Comparison of ENCODE assay signal across 28 cellular contexts in the genomic region with DNA sequence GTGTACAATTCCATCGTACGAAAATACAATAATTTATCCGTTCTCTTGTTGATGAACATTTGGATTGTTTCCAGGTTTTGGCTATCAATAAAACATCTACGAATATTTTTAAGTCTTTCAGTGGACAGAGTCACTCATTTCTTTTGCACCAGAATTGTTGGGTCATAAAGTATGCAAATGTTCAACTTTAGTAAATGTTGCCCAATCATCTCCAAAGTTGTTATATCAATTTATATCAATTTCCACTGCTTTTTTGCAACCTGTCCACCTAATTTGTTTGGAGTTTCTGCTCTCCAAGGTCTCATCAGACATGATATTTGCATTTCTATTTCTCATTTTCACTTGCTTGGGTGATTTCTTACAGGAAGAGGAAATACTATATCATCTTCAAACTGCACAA. TPM values are rescaled to one million over a fixed set of nuclear protein-coding genes. Genes with fewer than 3 reads are reported as not detected.
DNase-seq lines count a peak whose midpoint lies in the region; ATAC-seq and TF ChIP-seq lines count a peak whose summit lies in the region.
"Had no signal": no experiment of that assay in that cellular context is flagged by ENCODE, and none has a peak within 500 bp of the region (broad histone marks: within the 10 kb centered on the region; RNA-seq: fewer than 3 reads in every experiment).

No MANE protein-coding gene starts in this region.

- no peaks in the 10 kb centered on the region for H3K79me2 ChIP-seq in OCI-LY3 (ENCODE audit: low read length)

- CTCF ChIA-PET in IMR-90 (lab: Yijun Ruan, JAX): interaction anchor here (0.7 kb wide), 1 partner anchor 185 kb away, joined by 4 read pairs; no protein-coding TSS in a partner anchor

- H2BK20ac ChIP-seq in IMR-90 (ENCODE audit: low read depth, low read length): no peak overlapping the region

- H4K20me1 ChIP-seq in IMR-90 (ENCODE audit: insufficient read depth, low read length) (no peaks in the 10 kb centered on the region), OCI-LY3 (ENCODE audit: insufficient read depth, low read length) (no peaks in the 10 kb centered on the region)

- H3K36me3 ChIP-seq in IMR-90 (ENCODE audit: control insufficient read depth, insufficient read depth, low read length) (no peaks in the 10 kb centered on the region), OCI-LY3 (replicated peaks; ENCODE audit: low read depth, low read length) (no peaks in the 10 kb centered on the region), esophagus squamous epithelium (no peaks in the 10 kb centered on the region)
- H3K36me3 ChIP-seq: SJCRH30 had no signal

- BruUV-seq in IMR-90 (replicated peaks; lab: Mats Ljungman, UMichigan): no TSS peak

- ATAC-seq in IMR-90 (ENCODE audit: low read depth): no peak
- no peak for ATAC-seq in naive thymus-derived CD8-positive, alpha-beta T cell
- ATAC-seq: HCT116, Right ventricle myocardium inferior, SK-N-SH treated with all-trans-retinoic acid at 6 μM for 48 hours had no signal

- H3K9me1 ChIP-seq in IMR-90 (ENCODE audit: insufficient read depth, low read length): no peaks in the 10 kb centered on the region; the same call in 1 of the 2 replicates

- no peak overlapping the region for H3K23ac ChIP-seq in IMR-90 (ENCODE audit: low read depth, low read length)

- no peak overlapping the region for H3K4ac ChIP-seq in IMR-90 (ENCODE audit: low read depth, low read length)

- H3K36me3 Mint-ChIP-seq in activated CD4-positive, alpha-beta T cell treated with anti-CD3 and anti-CD28 coated beads, Interleukin-2, amount 10 ng/mL, durations not matched to agents 24 days and 14 days (ENCODE audit: low read depth): no peaks in the 10 kb centered on the region
- no peaks in the 10 kb centered on the region for H3K36me3 Mint-ChIP-seq in naive thymus-derived CD8-positive, alpha-beta T cell

- dilution Hi-C loops in IMR-90 (cut with HindIII; ENCODE audit: low sequenced_read_pairs, unreplicated experiment): no loop called here

- peak overlapping the region; percentile 19 for H3K4me3 Mint-ChIP-seq in activated CD4-positive, alpha-beta T cell treated with anti-CD3 and anti-CD28 coated beads, Interleukin-2, amount 10 ng/mL, durations not matched to agents 24 days and 14 days
- H3K4me3 Mint-ChIP-seq in naive thymus-derived CD8-positive, alpha-beta T cell: peak overlapping the region in 6 of 10 donors; percentile 24 to 81 (median 46)

- intact Hi-C loops in activated CD4-positive, alpha-beta T cell treated with anti-CD3 and anti-CD28 coated beads, Interleukin-2, amount 10 ng/mL, durations not matched to agents 24 days and 14 days (cut with micrococcal nuclease): no loop called here
- intact Hi-C loops in IMR-90 (cut with micrococcal nuclease): no loop called here
- intact Hi-C loops in esophagus squamous epithelium (cut with DNase I): no loop called here

- H3K4me1 ChIP-seq in IMR-90 (ENCODE audit: control insufficient read depth, insufficient read depth, low read length) (peaks cover 6% of the 10 kb centered on the region; the same call in 1 of the 2 replicates), OCI-LY3 (ENCODE audit: low read length) (peaks cover 11% of the 10 kb centered on the region), esophagus squamous epithelium (peaks cover 0 to 4% (median 0%) of the 10 kb centered on the region in 3 donors)

- no peak overlapping the region for H3K27ac Mint-ChIP-seq in activated CD4-positive, alpha-beta T cell treated with anti-CD3 and anti-CD28 coated beads, Interleukin-2, amount 10 ng/mL, durations not matched to agents 24 days and 14 days
- no peak overlapping the region for H3K27ac Mint-ChIP-seq in naive thymus-derived CD8-positive, alpha-beta T cell
- H3K27ac Mint-ChIP-seq: CD4-positive, alpha-beta T cell had no signal

- H3K9me3 Mint-ChIP-seq in activated CD4-positive, alpha-beta T cell treated with anti-CD3 and anti-CD28 coated beads, Interleukin-2, amount 10 ng/mL, durations not matched to agents 24 days and 14 days: no peaks in the 10 kb centered on the region
- H3K9me3 Mint-ChIP-seq in naive thymus-derived CD8-positive, alpha-beta T cell: no peaks in the 10 kb centered on the region
- H3K9me3 Mint-ChIP-seq: CD4-positive, alpha-beta T cell had no signal

- no peak overlapping the region for H3K14ac ChIP-seq in IMR-90 (replicated peaks; ENCODE audit: low read depth, low read length)

- DNase-seq in activated CD4-positive, alpha-beta T cell treated with anti-CD3 and anti-CD28 coated beads, Interleukin-2, amount 10 ng/mL, durations not matched to agents 24 days and 14 days: no peak
- DNase-seq in activated CD4-positive, alpha-beta T cell treated with anti-CD3 and anti-CD28 coated beads for 48 hours: no peak
- DNase-seq in IMR-90: no peak
- no peak for DNase-seq in naive thymus-derived CD8-positive, alpha-beta T cell
- no peak for DNase-seq in esophagus squamous epithelium (lab: John Stamatoyannopoulos, UW)
- no peak for DNase-seq in NCI-H1092 (lab: John Stamatoyannopoulos, UW)
- DNase-seq in DMS153 (lab: John Stamatoyannopoulos, UW): no peak
- DNase-seq: 8988T; CD4-positive, alpha-beta T cell; COR-L47; DMS79; GF-D8; NCI-H1048; NCI-H1417 treated with DMSO at 0.1 percent for 48 hours; NCI-H1694 treated with DMSO at 0.1 percent for 48 hours; NCI-H2081; NCI-H2227 treated with DMSO at 0.1 percent for 48 hours; NCI-H510A; NCI-H69; PC-9; SJCRH30 had no signal

- no peaks in the 10 kb centered on the region for H3K79me1 ChIP-seq in IMR-90 (ENCODE audit: low read depth in 1 of 2, low read length in 2 of 2)

- no CpG with 5 or more reads among the region's 4 CpGs for WGBS in IMR-90 (ENCODE audit: extremely low coverage in 2 of 2, insufficient read length in 1 of 2), 2 experiments
- WGBS in esophagus squamous epithelium, 2 donors: 80 to 87% methylated on average over 4 of the region's 4 CpGs

- no peak overlapping the region for H3K56ac ChIP-seq in IMR-90 (ENCODE audit: extremely low read depth, insufficient read depth, low read length)

- no peak overlapping the region for H4K8ac ChIP-seq in IMR-90 (ENCODE audit: low read depth in 2 of 2, low read length in 2 of 2)

- H2AK5ac ChIP-seq in IMR-90 (ENCODE audit: low read depth, low read length): no peak overlapping the region

- H3K27ac ChIP-seq in IMR-90 (ENCODE audit: insufficient read depth, low read length) (no peak overlapping the region), OCI-LY3 (ENCODE audit: low read length) (no peak overlapping the region), esophagus squamous epithelium (no peak overlapping the region)
- H3K27ac ChIP-seq: PC-9, SJCRH30 had no signal

- no peak overlapping the region for H2BK15ac ChIP-seq in IMR-90 (ENCODE audit: low read depth, low read length)

- no peak overlapping the region for H3K4me3 ChIP-seq in IMR-90 (ENCODE audit: insufficient read depth, low read depth, low read length)
- H3K4me3 ChIP-seq in OCI-LY3 (ENCODE audit: low read length): no peak overlapping the region
- H3K4me3 ChIP-seq in esophagus squamous epithelium: no peak overlapping the region
- H3K4me3 ChIP-seq: PC-9, SJCRH30 had no signal

- H3K27me3 ChIP-seq in IMR-90 (ENCODE audit: control insufficient read depth, insufficient read depth, low read length) (no peaks in the 10 kb centered on the region; the same call in 1 of the 2 replicates), OCI-LY3 (ENCODE audit: low read depth, low read length) (peaks cover 18% of the 10 kb centered on the region), esophagus squamous epithelium (peaks cover 0 to 33% (median 0%) of the 10 kb centered on the region in 4 donors)
- H3K27me3 ChIP-seq: SJCRH30 had no signal

- TF ChIP-seq CTCF in IMR-90 (conservative IDR thresholded peaks at IDR 0.05; ENCODE audit: low read depth, low read length) (no peak), OCI-LY3 (IDR thresholded peaks at IDR 0.05; ENCODE audit: low read depth, low read length) (no peak), esophagus squamous epithelium (IDR thresholded peaks at IDR 0.05) (no peak)

- no peak for TF ChIP-seq RAD21 in IMR-90 (IDR thresholded peaks at IDR 0.05; ENCODE audit: low read length)

- in situ Hi-C loops in IMR-90 (cut with MboI; ENCODE audit: low sequenced_read_pairs): loop anchor here (25.0 kb wide), 1 partner anchor 314 kb away; a partner anchor contains a TSS

- H3K4me1 Mint-ChIP-seq in activated CD4-positive, alpha-beta T cell treated with anti-CD3 and anti-CD28 coated beads, Interleukin-2, amount 10 ng/mL, durations not matched to agents 24 days and 14 days: peaks cover 22% of the 10 kb centered on the region
- peaks cover 5 to 23% (median 21%) of the 10 kb centered on the region in 4 donors for H3K4me1 Mint-ChIP-seq in naive thymus-derived CD8-positive, alpha-beta T cell

- H4K91ac ChIP-seq in IMR-90 (ENCODE audit: insufficient read depth, low read depth, low read length): no peak overlapping the region

- POLR2A ChIA-PET in IMR-90 (lab: Charles Lee; ENCODE audit: unreplicated experiment): no interaction called here
- POLR2A ChIA-PET in naive thymus-derived CD8-positive, alpha-beta T cell (lab: Charles Lee): interaction anchor here (0.7 to 1.2 kb wide), 2 partner anchors 42 to 226 kb away, joined by 3 to 4 read pairs; no protein-coding TSS in a partner anchor

- H2BK120ac ChIP-seq in IMR-90 (ENCODE audit: low read depth, low read length): no peak overlapping the region

- H3K4me2 ChIP-seq in IMR-90 (ENCODE audit: low read depth, low read length) (no peak overlapping the region), OCI-LY3 (ENCODE audit: low read length) (peak overlapping the region; percentile 23)
- H3K4me2 ChIP-seq: PC-9 had no signal

- no peak overlapping the region for H3K18ac ChIP-seq in IMR-90 (ENCODE audit: low read depth, low read length)

- H4K5ac ChIP-seq in IMR-90 (ENCODE audit: low read depth, low read length): no peak overlapping the region

- H3K9ac ChIP-seq in IMR-90 (ENCODE audit: low read depth, low read length): no peak overlapping the region
- no peak overlapping the region for H3K9ac ChIP-seq in OCI-LY3 (ENCODE audit: low read length)

- H3K9me3 ChIP-seq in IMR-90 (ENCODE audit: control insufficient read depth, insufficient read depth, low read length) (no peaks in the 10 kb centered on the region), OCI-LY3 (ENCODE audit: insufficient read depth, low read length) (no peaks in the 10 kb centered on the region), esophagus squamous epithelium (no peaks in the 10 kb centered on the region)
- H3K9me3 ChIP-seq: SJCRH30 had no signal

- H2AK9ac ChIP-seq in IMR-90 (replicated peaks; ENCODE audit: low read depth, low read length, poor library complexity): no peak overlapping the region

- no peak overlapping the region for H2AFZ ChIP-seq in IMR-90 (replicated peaks; ENCODE audit: low read length, poor library complexity)
- H2AFZ ChIP-seq in OCI-LY3 (ENCODE audit: low read depth, low read length): no peak overlapping the region
- H2AFZ ChIP-seq: PC-9 had no signal

- TF ChIP-seq POLR2A in IMR-90 (IDR thresholded peaks at IDR 0.05; ENCODE audit: low read depth, low read length): no peak
- TF ChIP-seq POLR2A in esophagus squamous epithelium (IDR thresholded peaks at IDR 0.05): no peak

- H3K27me3 Mint-ChIP-seq in activated CD4-positive, alpha-beta T cell treated with anti-CD3 and anti-CD28 coated beads, Interleukin-2, amount 10 ng/mL, durations not matched to agents 24 days and 14 days: peaks cover 41% of the 10 kb centered on the region
- H3K27me3 Mint-ChIP-seq in naive thymus-derived CD8-positive, alpha-beta T cell: peaks cover 0 to 13% (median 8%) of the 10 kb centered on the region in 5 donors

- H2BK5ac ChIP-seq in IMR-90 (ENCODE audit: low read depth, low read length, poor library complexity, severe bottlenecking): no peak overlapping the region

RNA-seq across cellular contexts. Expression of a gene that starts 10.5 kb away (rescaled TPM):
- not detected in 2 replicates for total RNA-seq in activated CD4-positive, alpha-beta T cell treated with anti-CD3 and anti-CD28 coated beads, Interleukin-2, amount 10 ng/mL, durations not matched to agents 24 days and 14 days
- not detected in 2 replicates for total RNA-seq in IMR-90 (2012; rRNA removed)
- polyA plus RNA-seq in IMR-90 (2012; rRNA removed): 0.32 TPM in 1 of 2 replicates, not detected in the other
- 0.09 and 0.11 TPM in 2 replicates for polyA plus RNA-seq in IMR-90 (2012; cell fraction: cytosol; rRNA removed)
- polyA plus RNA-seq in IMR-90 (2012; cell fraction: nucleus; rRNA removed; ENCODE audit: low replicate concordance): 0.92 and 1.0 TPM in 2 replicates
- total RNA-seq in naive thymus-derived CD8-positive, alpha-beta T cell: not detected
- polyA plus RNA-seq in naive thymus-derived CD8-positive, alpha-beta T cell: not detected
- not detected for total RNA-seq in esophagus squamous epithelium
- total RNA-seq: CD4-positive, alpha-beta T cell; H4; PC-9; Right ventricle myocardium inferior; RPMI7951; SJCRH30 had no signal
- polyA plus RNA-seq: BJ had no signal

RNA-seq across cellular contexts. Expression of a gene that starts 11.9 kb away (rescaled TPM):
- not detected in 2 replicates for total RNA-seq in activated CD4-positive, alpha-beta T cell treated with anti-CD3 and anti-CD28 coated beads, Interleukin-2, amount 10 ng/mL, durations not matched to agents 24 days and 14 days
- total RNA-seq in IMR-90 (2012; rRNA removed): 0.36 TPM in 1 of 2 replicates, not detected in the other
- polyA plus RNA-seq in IMR-90 (2012; rRNA removed): 0.53 and 0.91 TPM in 2 replicates
- 1.5 TPM in 1 of 2 replicates, not detected in the other for polyA plus RNA-seq in IMR-90 (2012; cell fraction: cytosol; rRNA removed)
- polyA plus RNA-seq in IMR-90 (2012; cell fraction: nucleus; rRNA removed; ENCODE audit: low replicate concordance): 0.72 and 1.3 TPM in 2 replicates
- total RNA-seq in naive thymus-derived CD8-positive, alpha-beta T cell: not detected
- not detected for polyA plus RNA-seq in naive thymus-derived CD8-positive, alpha-beta T cell
- total RNA-seq in esophagus squamous epithelium: not detected
- total RNA-seq: CD4-positive, alpha-beta T cell; H4; PC-9; Right ventricle myocardium inferior; RPMI7951; SJCRH30 had no signal

RNA-seq across cellular contexts. Expression of a gene that starts 13.8 kb away (rescaled TPM):
- total RNA-seq in activated CD4-positive, alpha-beta T cell treated with anti-CD3 and anti-CD28 coated beads, Interleukin-2, amount 10 ng/mL, durations not matched to agents 24 days and 14 days: 23.4 and 26.1 TPM in 2 replicates
- total RNA-seq in IMR-90 (2012; rRNA removed) (8.1 and 9.7 TPM in 2 replicates), esophagus squamous epithelium (10 to 100 TPM in 3 of 4 donors, 1 to 10 TPM in 1; 9.0 to 25.6 (median 16.6) TPM)
- polyA plus RNA-seq in IMR-90 (2012; rRNA removed): 33.4 and 37.0 TPM in 2 replicates
- 17.0 and 26.1 TPM in 2 replicates for polyA plus RNA-seq in IMR-90 (2012; cell fraction: cytosol; rRNA removed)
- 242 and 445 TPM in 2 replicates for polyA plus RNA-seq in IMR-90 (2012; cell fraction: nucleus; rRNA removed; ENCODE audit: low replicate concordance)
- 100 to 1,000 TPM in 1 of 2 experiments, 10 to 100 TPM in 1; 89.5 to 101 TPM for total RNA-seq in naive thymus-derived CD8-positive, alpha-beta T cell
- polyA plus RNA-seq in naive thymus-derived CD8-positive, alpha-beta T cell: 10 to 100 TPM; 21.9 to 29.6 (median 23.6) TPM

RNA-seq across cellular contexts. Expression of a gene that starts 13.9 kb away (rescaled TPM):
- 44.3 and 44.9 TPM in 2 replicates for total RNA-seq in activated CD4-positive, alpha-beta T cell treated with anti-CD3 and anti-CD28 coated beads, Interleukin-2, amount 10 ng/mL, durations not matched to agents 24 days and 14 days
- total RNA-seq in IMR-90 (2012; rRNA removed) (41.7 and 48.0 TPM in 2 replicates), esophagus squamous epithelium (10 to 100 TPM; 20.9 to 36.7 (median 28.5) TPM)
- 37.6 and 38.7 TPM in 2 replicates for polyA plus RNA-seq in IMR-90 (2012; rRNA removed)
- polyA plus RNA-seq in IMR-90 (2012; cell fraction: cytosol; rRNA removed): 23.6 and 24.8 TPM in 2 replicates
- 201 and 203 TPM in 2 replicates for polyA plus RNA-seq in IMR-90 (2012; cell fraction: nucleus; rRNA removed; ENCODE audit: low replicate concordance)
- total RNA-seq in naive thymus-derived CD8-positive, alpha-beta T cell: 10 to 100 TPM; 57.6 to 57.8 TPM
- 10 to 100 TPM; 34.6 to 40.6 (median 39.3) TPM for polyA plus RNA-seq in naive thymus-derived CD8-positive, alpha-beta T cell

RNA-seq across cellular contexts. Expression of a gene that starts 26.2 kb away (rescaled TPM):
- 0.14 and 0.38 TPM in 2 replicates for total RNA-seq in activated CD4-positive, alpha-beta T cell treated with anti-CD3 and anti-CD28 coated beads, Interleukin-2, amount 10 ng/mL, durations not matched to agents 24 days and 14 days
- total RNA-seq in IMR-90 (2012; rRNA removed) (0.83 and 1.1 TPM in 2 replicates), esophagus squamous epithelium (1 to 10 TPM in 2 of 4 donors, under 1 TPM in 2; 0.15 to 3.8 (median 0.93) TPM)
- 4.5 and 4.6 TPM in 2 replicates for polyA plus RNA-seq in IMR-90 (2012; rRNA removed)
- 3.9 and 6.8 TPM in 2 replicates for polyA plus RNA-seq in IMR-90 (2012; cell fraction: cytosol; rRNA removed)
- polyA plus RNA-seq in IMR-90 (2012; cell fraction: nucleus; rRNA removed; ENCODE audit: low replicate concordance): 18.1 and 27.9 TPM in 2 replicates
- total RNA-seq in naive thymus-derived CD8-positive, alpha-beta T cell: under 1 TPM in 1 of 2 experiments, not detected in 1; 0.39 TPM
- under 1 TPM; 0.27 to 0.56 (median 0.31) TPM for polyA plus RNA-seq in naive thymus-derived CD8-positive, alpha-beta T cell
- total RNA-seq: CD4-positive, alpha-beta T cell; H4; PC-9; RPMI7951 had no signal
